Comparison of ENCODE assay signal across 24 cellular contexts in the genomic region with DNA sequence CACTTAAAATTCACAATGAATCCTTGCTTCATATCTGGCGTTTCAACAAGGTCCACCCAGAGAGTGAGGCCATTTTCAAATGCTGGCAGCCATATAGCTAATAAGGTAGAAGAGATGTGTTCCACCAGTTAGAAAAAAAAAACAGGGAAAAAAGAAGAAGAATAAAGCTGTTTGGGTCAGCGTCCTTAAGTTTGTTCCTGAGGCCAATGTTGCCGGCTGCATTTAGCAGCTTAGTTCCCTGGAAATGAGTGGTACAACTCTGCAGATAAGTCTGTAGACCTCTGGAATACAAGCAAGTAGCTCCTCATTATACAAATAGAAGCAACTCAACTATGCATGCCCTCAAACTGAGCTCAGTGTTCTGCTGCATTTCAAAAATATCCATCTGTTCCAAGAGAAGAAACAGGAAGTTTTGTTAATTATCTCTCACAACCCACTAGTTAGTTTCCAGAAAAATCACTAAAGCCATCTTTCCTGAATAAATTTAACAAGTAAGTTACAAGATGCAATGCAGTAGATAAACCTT.
"Had no signal": no experiment of that assay in that cellular context is flagged by ENCODE, and none has a peak within 500 bp of the region (broad histone marks: within the 10 kb centered on the region; RNA-seq: fewer than 3 reads in every experiment).

No MANE protein-coding gene starts in this region.

- H3K9ac ChIP-seq: neural progenitor cell had no signal

- H3K4me2 ChIP-seq: hepatocyte, neural progenitor cell had no signal

- H2AFZ ChIP-seq: hepatocyte, neural progenitor cell had no signal

- DNase-seq: dermis blood vessel endothelial cell; effector memory CD4-positive, alpha-beta T cell; foreskin keratinocyte; heart left ventricle; left cardiac atrium; left ventricle myocardium superior; mucosa of descending colon; naive B cell; psoas muscle; right cardiac atrium; sigmoid colon; stimulated activated CD4-positive, alpha-beta T cell treated with anti-CD3 and anti-CD28 coated beads, Interleukin-4, amount 100 ng/mL, for 4 hours; thyroid gland; trophoblast cell had no signal

- H3K27ac ChIP-seq: coronary artery, esophagus muscularis mucosa, foreskin keratinocyte, gastroesophageal sphincter, hepatocyte, neural progenitor cell, psoas muscle, sigmoid colon, thyroid gland had no signal

- H3K79me2 ChIP-seq: hepatocyte had no signal

- ATAC-seq: foreskin keratinocyte; gastroesophageal sphincter; heart left ventricle; left cardiac atrium; left ventricle myocardium superior; mucosa of descending colon; natural killer cell treated with Interleukin-12 subunit alpha and Interleukin-12 subunit beta and Interleukin-15 and Interleukin-18, amount 100 ng/mL, for 72 hours; psoas muscle; right cardiac atrium; stimulated activated memory B cell treated with anti-CD40 and anti-IgM and Interleukin-4, amounts not matched to agents 10 μg/mL and 1 μg/mL and 100 μg/mL, for 72 hours had no signal

- H3K4me1 ChIP-seq: foreskin keratinocyte, heart left ventricle, neural progenitor cell, psoas muscle, thyroid gland had no signal

- FAIRE-seq: endothelial cell of umbilical vein, islet of Langerhans had no signal

- H3K9me3 ChIP-seq: esophagus muscularis mucosa, gastroesophageal sphincter, heart left ventricle, mucosa of descending colon, psoas muscle, sigmoid colon, thyroid gland had no signal

- H3K27me3 ChIP-seq: esophagus muscularis mucosa, foreskin keratinocyte, gastroesophageal sphincter, heart left ventricle, hepatocyte, neural progenitor cell, sigmoid colon, thyroid gland had no signal

- H3K36me3 ChIP-seq: esophagus muscularis mucosa, gastroesophageal sphincter, heart left ventricle, neural progenitor cell, sigmoid colon, thyroid gland had no signal

- H3K4me3 ChIP-seq: coronary artery, esophagus muscularis mucosa, gastroesophageal sphincter, heart left ventricle, hepatocyte, lung, mucosa of descending colon, neural progenitor cell, psoas muscle, sigmoid colon, thyroid gland had no signal
